Comparison of ENCODE assay signal across 1 cellular context in genomic region chr15:98772895-98773294, GRCh38.
TF ChIP-seq lines count a peak whose summit lies in the region.

No MANE protein-coding gene starts in this region.

TF ChIP-seq in H1, 55 proteins besides CTCF, POLR2A, EP300 and RAD21:
- TF ChIP-seq SRF (IDR thresholded peaks at IDR 0.05; ENCODE audit: low read depth, low read length) (no peak), CTBP2 (IDR thresholded peaks at IDR 0.05; ENCODE audit: borderline replicate concordance, insufficient read depth, insufficient read length, low read length) (no peak), BACH1 (IDR thresholded peaks at IDR 0.05; ENCODE audit: low read length) (no peak), SIRT6 (IDR thresholded peaks at IDR 0.05; ENCODE audit: low read length) (no peak), ZNF274 (IDR thresholded peaks at IDR 0.05; ENCODE audit: borderline replicate concordance, extremely low read depth, low read length) (no peak), PHF8 (conservative IDR thresholded peaks at IDR 0.05; ENCODE audit: low read depth, low read length) (no peak), EZH2 (IDR thresholded peaks at IDR 0.05; ENCODE audit: low read depth, low read length, severe bottlenecking) (no peak), TAF7 (optimal IDR thresholded peaks at IDR 0.05; ENCODE audit: borderline replicate concordance, low read depth, low read length) (no peak), SP4 (IDR thresholded peaks at IDR 0.05; ENCODE audit: low read length) (no peak), SAP30 (IDR thresholded peaks at IDR 0.05; ENCODE audit: insufficient read depth, insufficient replicate concordance, low read length) (no peak), JUN (IDR thresholded peaks at IDR 0.05; ENCODE audit: low read depth, low read length) (no peak), TCF12 (IDR thresholded peaks at IDR 0.05; ENCODE audit: low read depth, low read length) (no peak), POU5F1 (IDR thresholded peaks at IDR 0.05; ENCODE audit: low read depth, low read length) (no peak), RBBP5 (IDR thresholded peaks at IDR 0.05; ENCODE audit: borderline replicate concordance, low read depth, low read length) (no peak), MAFK (IDR thresholded peaks at IDR 0.05; ENCODE audit: low read depth, low read length) (no peak), TBP (IDR thresholded peaks at IDR 0.05; ENCODE audit: low read depth, low read length) (no peak)
